Comparison of ENCODE assay signal across 9 cellular contexts in genomic region chr10:125155101-125155500, GRCh38. TPM values are rescaled to one million over a fixed set of nuclear protein-coding genes. Genes with fewer than 3 reads are reported as not detected.
DNase-seq lines count a peak whose midpoint lies in the region; ATAC-seq and TF ChIP-seq lines count a peak whose summit lies in the region.
"Had no signal": no experiment of that assay in that cellular context is flagged by ENCODE, and none has a peak within 500 bp of the region (broad histone marks: within the 10 kb centered on the region; RNA-seq: fewer than 3 reads in every experiment).

No MANE protein-coding gene starts in this region.

- TF ChIP-seq CTCF in right atrium auricular region (IDR thresholded peaks at IDR 0.05): no peak
- no peak for TF ChIP-seq CTCF in uterus (IDR thresholded peaks at IDR 0.05)

- DNase-seq in right atrium auricular region (ENCODE audit: low spot score) (no peak), cardiac septum (ENCODE audit: low spot score) (no peak), epithelial cell of prostate (ENCODE audit: low read depth, low spot score) (no peak), myocyte (ENCODE audit: low read depth) (peak; percentile 9), uterus (no peak), NCI-H2081 (lab: John Stamatoyannopoulos, UW) (no peak)
- DNase-seq: stimulated activated naive CD4-positive, alpha-beta T cell had no signal

- no peak for TF ChIP-seq POLR2A in uterus (IDR thresholded peaks at IDR 0.05)

- H3K27ac ChIP-seq in right atrium auricular region: peak overlapping the region; percentile 61 to 97
- peak overlapping the region; percentile 93 for H3K27ac ChIP-seq in epithelial cell of prostate
- H3K27ac ChIP-seq in uterus: peak overlapping the region; percentile 71 to 99

- H3K36me3 ChIP-seq in right atrium auricular region (no peaks in the 10 kb centered on the region), uterus (no peaks in the 10 kb centered on the region)

- H3K4me1 ChIP-seq in right atrium auricular region: peaks cover 0 to 78% of the 10 kb centered on the region in 2 donors
- peaks cover 26 to 41% of the 10 kb centered on the region in 2 donors for H3K4me1 ChIP-seq in uterus

- no peak overlapping the region for H3K4me3 ChIP-seq in right atrium auricular region
- H3K4me3 ChIP-seq in uterus: peak overlapping the region; percentile 5 to 14

- ATAC-seq in HG02571 (IDR thresholded peaks at IDR 0.05; ENCODE audit: unreplicated experiment) (no peak), HG03139 (IDR thresholded peaks at IDR 0.05; ENCODE audit: unreplicated experiment) (no peak)

- intact Hi-C loops in cardiac septum (cut with DNase I) (no loop called here), uterus (cut with DNase I; ENCODE audit: low total_unique reads) (loop anchor here (10.0 kb wide), 1 partner anchor 100 kb away; no protein-coding TSS in a partner anchor)

- no peaks in the 10 kb centered on the region for H3K27me3 ChIP-seq in right atrium auricular region
- H3K27me3 ChIP-seq in uterus: no peaks in the 10 kb centered on the region

- H3K9me3 ChIP-seq in right atrium auricular region: no peaks in the 10 kb centered on the region
- H3K9me3 ChIP-seq in uterus: no peaks in the 10 kb centered on the region

RNA-seq across cellular contexts. Expression of gene CTBP2, which starts 5.3 kb away (rescaled TPM):
- 10 to 100 TPM; 26.0 to 36.0 TPM for total RNA-seq in right atrium auricular region
- 35.9 TPM for total RNA-seq in cardiac septum
- total RNA-seq in myocyte: 27.1 and 27.7 TPM in 2 replicates
- 36.3 TPM for polyA plus RNA-seq in myocyte (2012)
- total RNA-seq in uterus: 100 to 1,000 TPM in 1 of 4 donors, 10 to 100 TPM in 3; 65.9 to 129 (median 71.2) TPM

Comparison
In these comparisons a context has a peak if more than half of its experiments do, and no peak if none do; other contexts are left out.
1. H3K4me3 ChIP-seq: peak in uterus (2 of 2); none in right atrium auricular region (0 of 2).
2. Peak in every context shown above with its lines, with median percentiles within 50 percentile points of each other: H3K27ac ChIP-seq.